ENCODE assay signal across 10 cellular contexts in genomic region chr12:108638141-108638823, GRCh38. TPM values are rescaled to one million over a fixed set of nuclear protein-coding genes. Genes with fewer than 3 reads are reported as not detected.
DNase-seq lines count a peak whose midpoint lies in the region; ATAC-seq and TF ChIP-seq lines count a peak whose summit lies in the region.
"Had no signal": no experiment of that assay in that cellular context is flagged by ENCODE, and none has a peak within 500 bp of the region (broad histone marks: within the 10 kb centered on the region; RNA-seq: fewer than 3 reads in every experiment).

No MANE protein-coding gene starts in this region.

- intact Hi-C loops in heart left ventricle (cut with DNase I) (no loop called here), Right ventricle myocardium inferior (cut with DNase I) (no loop called here), vagina (cut with DNase I) (no loop called here), thyroid gland (cut with DNase I) (no loop called here)

- H3K9me3 ChIP-seq in heart left ventricle = no peaks in the 10 kb centered on the region
- H3K9me3 ChIP-seq in ectodermal cell (ENCODE audit: control insufficient read depth, low read length) = no peaks in the 10 kb centered on the region
- H3K9me3 ChIP-seq in muscle layer of duodenum (ENCODE audit: control insufficient read depth in 1 of 2, low read length in 2 of 2) = no peaks in the 10 kb centered on the region
- H3K9me3 ChIP-seq in vagina = no peaks in the 10 kb centered on the region
- no peaks in the 10 kb centered on the region for H3K9me3 ChIP-seq in thyroid gland

- no peaks in the 10 kb centered on the region for H3K27me3 ChIP-seq in heart left ventricle
- no peaks in the 10 kb centered on the region for H3K27me3 ChIP-seq in ectodermal cell (ENCODE audit: control insufficient read depth, insufficient read depth, low read length, poor library complexity, severe bottlenecking)
- H3K27me3 ChIP-seq in muscle layer of duodenum (ENCODE audit: low read depth, low read length) = no peaks in the 10 kb centered on the region
- H3K27me3 ChIP-seq in vagina = no peaks in the 10 kb centered on the region
- H3K27me3 ChIP-seq in thyroid gland = no peaks in the 10 kb centered on the region

- H3K36me3 ChIP-seq in heart left ventricle (no peaks in the 10 kb centered on the region), ectodermal cell (ENCODE audit: control insufficient read depth, insufficient read depth, low read length) (no peaks in the 10 kb centered on the region), muscle layer of duodenum (ENCODE audit: control insufficient read depth in 1 of 2, insufficient read depth in 2 of 2, low read length in 2 of 2) (no peaks in the 10 kb centered on the region), vagina (no peaks in the 10 kb centered on the region), thyroid gland (no peaks in the 10 kb centered on the region)

- H3K4me3 ChIP-seq in heart left ventricle = peak overlapping the region in 4 of 12 donors; percentile 5 to 42 (median 14)
- no peak overlapping the region for H3K4me3 ChIP-seq in ectodermal cell (ENCODE audit: insufficient read depth, low read depth, low read length)
- peak overlapping the region in 1 of 2 donors; percentile 28 for H3K4me3 ChIP-seq in muscle layer of duodenum (ENCODE audit: low read depth in 1 of 2, low read length in 2 of 2)
- H3K4me3 ChIP-seq in vagina = peak overlapping the region in 1 of 2 donors; percentile 17
- H3K4me3 ChIP-seq in thyroid gland (replicated peaks in 1 of 3) = no peak overlapping the region

- DNase-seq in heart left ventricle (peak in 4 of 5 donors; percentile 52 to 72 (median 60)), Right ventricle myocardium inferior (ENCODE audit: missing footprints) (no peak), vagina (ENCODE audit: extremely low spot score in 2 of 2) (peak; percentile 84 to 94), NCI-H1930 (lab: John Stamatoyannopoulos, UW) (no peak), thyroid gland (no peak), cerebellar nuclear complex (lab: John Stamatoyannopoulos, UW) (no peak)
- DNase-seq: activated effector memory CD4-positive, alpha-beta T cell treated with Interleukin-2 at 50 U/mL for 16 hours had no signal

- peak overlapping the region in 11 of 12 donors; percentile 41 to 75 (median 65) for H3K27ac ChIP-seq in heart left ventricle
- peak overlapping the region; percentile 88 for H3K27ac ChIP-seq in ectodermal cell (ENCODE audit: insufficient read depth, low read depth, low read length, poor library complexity, severe bottlenecking)
- peak overlapping the region; percentile 11 for H3K27ac ChIP-seq in muscle layer of duodenum (ENCODE audit: low read length)
- peak overlapping the region; percentile 41 for H3K27ac ChIP-seq in vagina
- H3K27ac ChIP-seq in thyroid gland = peak overlapping the region in 1 of 3 donors; percentile 0

- 26 to 57% (median 40%) methylated on average over 14 to 18 of the region's 18 CpGs for WGBS in heart left ventricle, 4 donors
- WGBS in ectodermal cell, 2 experiments = 13% methylated on average over 18 of the region's 18 CpGs
- WGBS in thyroid gland, 2 donors = 52 to 53% methylated on average over 17 to 18 of the region's 18 CpGs

- TF ChIP-seq POLR2A in heart left ventricle (IDR thresholded peaks at IDR 0.05) = no peak
- TF ChIP-seq POLR2A in vagina (IDR thresholded peaks at IDR 0.05) = no peak
- no peak for TF ChIP-seq POLR2A in thyroid gland (IDR thresholded peaks at IDR 0.05)

- no peak for TF ChIP-seq CTCF in heart left ventricle (IDR thresholded peaks at IDR 0.05)
- TF ChIP-seq CTCF in vagina (IDR thresholded peaks at IDR 0.05) = no peak
- no peak for TF ChIP-seq CTCF in thyroid gland (IDR thresholded peaks at IDR 0.05)

- ATAC-seq in heart left ventricle (peak in 3 of 4 donors; percentile 21 to 58 (median 49)), Right ventricle myocardium inferior (no peak)

- H3K4me1 ChIP-seq in heart left ventricle = peaks cover 0 to 78% (median 39%) of the 10 kb centered on the region in 12 donors
- H3K4me1 ChIP-seq in ectodermal cell (ENCODE audit: control insufficient read depth, insufficient read depth, low read length) = peaks cover 50% of the 10 kb centered on the region
- peaks cover 7 to 33% of the 10 kb centered on the region in 2 donors for H3K4me1 ChIP-seq in muscle layer of duodenum (ENCODE audit: control insufficient read depth in 1 of 2, insufficient read depth in 2 of 2, low read length in 2 of 2)
- H3K4me1 ChIP-seq in vagina = peaks cover 24% of the 10 kb centered on the region
- H3K4me1 ChIP-seq in thyroid gland = peaks cover 7 to 63% of the 10 kb centered on the region in 2 donors

RNA-seq across cellular contexts. Expression of gene SELPLG, which starts 4.6 kb away (rescaled TPM):
- total RNA-seq in heart left ventricle (10 to 100 TPM in 2 of 9 donors, 1 to 10 TPM in 7; 1.1 to 26.7 (median 4.0) TPM), Right ventricle myocardium inferior (4.9 TPM), vagina (14.2 TPM), thyroid gland (1 to 10 TPM; 2.1 to 6.0 (median 2.8) TPM)
- 1 to 10 TPM; 1.0 to 4.5 TPM for polyA plus RNA-seq in heart left ventricle
- 0.35 TPM for polyA plus RNA-seq in ectodermal cell (2013, experiment 1 of 4)
- 0.16 TPM for polyA plus RNA-seq in ectodermal cell (2013, experiment 2 of 4)
- 0.16 TPM for polyA plus RNA-seq in ectodermal cell (2013, experiment 3 of 4)
- 0.36 TPM for polyA plus RNA-seq in ectodermal cell (2013, experiment 4 of 4)

RNA-seq across cellular contexts. Expression of gene TMEM119, which starts 40.4 kb away (rescaled TPM):
- total RNA-seq in heart left ventricle = 10 to 100 TPM in 1 of 9 donors, 1 to 10 TPM in 7, under 1 TPM in 1; 0.19 to 11.0 (median 2.2) TPM
- 1 to 10 TPM in 1 of 2 donors, under 1 TPM in 1; 0.80 to 3.0 TPM for polyA plus RNA-seq in heart left ventricle
- total RNA-seq in Right ventricle myocardium inferior = 1.3 TPM
- polyA plus RNA-seq in ectodermal cell (2013, experiment 1 of 4) = 2.1 TPM
- 2.5 TPM for polyA plus RNA-seq in ectodermal cell (2013, experiment 2 of 4)
- 2.2 TPM for polyA plus RNA-seq in ectodermal cell (2013, experiment 3 of 4)
- polyA plus RNA-seq in ectodermal cell (2013, experiment 4 of 4) = 2.6 TPM
- total RNA-seq in vagina = 34.6 TPM
- 10 to 100 TPM in 3 of 4 donors, 1 to 10 TPM in 1; 6.9 to 21.6 (median 15.3) TPM for total RNA-seq in thyroid gland
- total RNA-seq: glomerular endothelial cell had no signal

Comparison
In these comparisons a context has a peak if more than half of its experiments do, and no peak if none do; other contexts are left out.
1. DNase-seq: peak in heart left ventricle (4 of 5) and vagina (2 of 2); none in Right ventricle myocardium inferior (single experiment), NCI-H1930 (0 of 2), thyroid gland (0 of 2) and cerebellar nuclear complex (0 of 2).